Comparison of ENCODE assay signal across 20 cellular contexts in the genomic region with DNA sequence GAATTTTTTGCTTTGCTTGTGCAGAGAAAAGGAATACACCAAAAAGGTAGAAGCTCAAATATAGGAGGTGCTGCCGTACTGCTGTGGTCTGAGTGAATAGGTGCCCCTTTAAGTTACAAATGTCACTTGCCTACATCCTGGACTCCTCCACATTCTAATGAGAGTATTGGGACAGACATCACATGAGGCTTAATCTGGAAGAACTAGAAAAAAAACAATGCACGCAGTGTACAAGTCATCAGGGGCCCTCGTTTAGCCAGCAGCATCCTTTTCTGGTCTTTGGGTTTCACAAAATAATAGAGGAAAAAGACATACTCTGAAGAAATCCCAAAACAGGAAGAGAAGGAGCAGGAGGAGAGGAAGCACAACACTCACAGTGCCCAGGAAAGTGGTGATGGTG.
DNase-seq lines count a peak whose midpoint lies in the region; ATAC-seq, FAIRE-seq and TF ChIP-seq lines count a peak whose summit lies in the region.
"Had no signal": no experiment of that assay in that cellular context is flagged by ENCODE, and none has a peak within 500 bp of the region (broad histone marks: within the 10 kb centered on the region; RNA-seq: fewer than 3 reads in every experiment).

No MANE protein-coding gene starts in this region.

- no peaks in the 10 kb centered on the region for H3F3A ChIP-seq in PC-9 (ENCODE audit: insufficient read depth, low read depth)

- H3K9me3 ChIP-seq in PC-9 (ENCODE audit: insufficient read depth, low read depth) (no peaks in the 10 kb centered on the region), astrocyte (ENCODE audit: insufficient read depth, low read depth, low read length) (no peaks in the 10 kb centered on the region), endothelial cell of umbilical vein (replicated peaks; ENCODE audit: control insufficient read depth, insufficient read depth, low read length) (no peaks in the 10 kb centered on the region), mesodermal cell (ENCODE audit: control insufficient read depth, low read length) (no peaks in the 10 kb centered on the region)
- H3K9me3 ChIP-seq: BLaER1 had no signal

- H3K79me2 ChIP-seq in PC-9 (ENCODE audit: low read depth) (no peaks in the 10 kb centered on the region), astrocyte (ENCODE audit: insufficient read depth, low read length) (no peaks in the 10 kb centered on the region), endothelial cell of umbilical vein (ENCODE audit: control insufficient read depth, insufficient read depth, low read length) (no peaks in the 10 kb centered on the region)

- POLR2A ChIA-PET in PC-9 (lab: Charles Lee; ENCODE audit: unreplicated experiment) (no interaction called here), endothelial cell of umbilical vein (lab: Charles Lee) (no interaction called here)

- no peaks in the 10 kb centered on the region for H3K36me3 Mint-ChIP-seq in astrocyte (ENCODE audit: low read depth, unreplicated experiment)
- no peaks in the 10 kb centered on the region for H3K36me3 Mint-ChIP-seq in T-helper 2 cell treated with Interferon-gamma antibody and Interleukin-4, amounts not matched to agents 5 μg/mL and 100 μg/mL, for 36 hours (ENCODE audit: low read depth)
- H3K36me3 Mint-ChIP-seq: CD14-positive monocyte; CD4-positive, alpha-beta memory T cell had no signal

- dilution Hi-C loops in endothelial cell of umbilical vein (cut with MboI; ENCODE audit: extremely low pct_ligation_motif_present, low sequenced_read_pairs) = no loop called here

- no TSS peak for BruUV-seq in PC-9 (replicated peaks; lab: Mats Ljungman, UMichigan)
- BruUV-seq in endothelial cell of umbilical vein (replicated peaks; lab: Mats Ljungman, UMichigan) = no TSS peak

- CTCF ChIA-PET in PC-9 (lab: Charles Lee) = no interaction called here
- CTCF ChIA-PET in endothelial cell of umbilical vein (lab: Charles Lee) = interaction anchor here (1.2 to 2.6 kb wide), 3 partner anchors 38 to 256 kb away, joined by 4 to 10 read pairs (median 6); no protein-coding TSS in a partner anchor

- no peaks in the 10 kb centered on the region for H3K27me3 ChIP-seq in PC-9 (ENCODE audit: insufficient read depth, low read depth)
- H3K27me3 ChIP-seq in astrocyte (ENCODE audit: insufficient read depth, low read length) = no peaks in the 10 kb centered on the region
- H3K27me3 ChIP-seq in endothelial cell of umbilical vein (ENCODE audit: control insufficient read depth in 2 of 2, insufficient read depth in 2 of 2, low read length in 2 of 2) = no peaks in the 10 kb centered on the region
- H3K27me3 ChIP-seq: BLaER1 had no signal

- H3K4me1 Mint-ChIP-seq in astrocyte (ENCODE audit: low read depth, unreplicated experiment) = peaks cover 25% of the 10 kb centered on the region
- no peaks in the 10 kb centered on the region for H3K4me1 Mint-ChIP-seq in T-helper 2 cell treated with Interferon-gamma antibody and Interleukin-4, amounts not matched to agents 5 μg/mL and 100 μg/mL, for 36 hours (ENCODE audit: low read depth)
- H3K4me1 Mint-ChIP-seq: CD14-positive monocyte; CD4-positive, alpha-beta memory T cell; IgD-negative memory B cell had no signal

- peak overlapping the region; percentile 47; the same call in 1 of the 2 replicates for H2AFZ ChIP-seq in PC-9
- H2AFZ ChIP-seq in astrocyte (ENCODE audit: low read depth, low read length) = no peak overlapping the region
- peak overlapping the region; percentile 25 for H2AFZ ChIP-seq in endothelial cell of umbilical vein (ENCODE audit: low read depth, low read length)
- H2AFZ ChIP-seq: GM23338 had no signal

- TF ChIP-seq POLR2A in endothelial cell of umbilical vein (IDR thresholded peaks at IDR 0.05; ENCODE audit: low read depth, low read length) = no peak

- FAIRE-seq in astrocyte (lab: Jason Lieb, UNC) (no peak), endothelial cell of umbilical vein (lab: Jason Lieb, UNC) (peak; percentile 67)
- FAIRE-seq: G401.6, GM12891, H54, HepG2 had no signal

- H3K27me3 Mint-ChIP-seq in astrocyte (ENCODE audit: low read depth, unreplicated experiment) = no peaks in the 10 kb centered on the region
- no peaks in the 10 kb centered on the region for H3K27me3 Mint-ChIP-seq in T-helper 2 cell treated with Interferon-gamma antibody and Interleukin-4, amounts not matched to agents 5 μg/mL and 100 μg/mL, for 36 hours (ENCODE audit: low read depth)

- H3K4me3 Mint-ChIP-seq in astrocyte (ENCODE audit: unreplicated experiment) = no peak overlapping the region
- no peak overlapping the region for H3K4me3 Mint-ChIP-seq in T-helper 2 cell treated with Interferon-gamma antibody and Interleukin-4, amounts not matched to agents 5 μg/mL and 100 μg/mL, for 36 hours
- H3K4me3 Mint-ChIP-seq: CD14-positive monocyte; CD4-positive, alpha-beta memory T cell; GM23338; IgD-negative memory B cell had no signal

- 75 to 88% methylated on average over 2 to 3 of the region's 3 CpGs for WGBS in mesodermal cell (ENCODE audit: insufficient coverage in 2 of 2), 2 experiments

- H3K9me3 Mint-ChIP-seq in astrocyte (ENCODE audit: unreplicated experiment) = no peaks in the 10 kb centered on the region
- no peaks in the 10 kb centered on the region for H3K9me3 Mint-ChIP-seq in T-helper 2 cell treated with Interferon-gamma antibody and Interleukin-4, amounts not matched to agents 5 μg/mL and 100 μg/mL, for 36 hours
- H3K9me3 Mint-ChIP-seq: GM23338 had no signal

- H3K27ac ChIP-seq in PC-9 (no peak overlapping the region), astrocyte (ENCODE audit: low read depth, low read length) (peak overlapping the region; percentile 46), endothelial cell of umbilical vein (ENCODE audit: insufficient read depth, low read depth, low read length) (peak overlapping the region; percentile 77), mesodermal cell (ENCODE audit: low read depth, low read length, severe bottlenecking) (peak overlapping the region; percentile 66)
- H3K27ac ChIP-seq: BLaER1 had no signal

- no peaks in the 10 kb centered on the region for H3K36me3 ChIP-seq in PC-9 (ENCODE audit: low read depth)
- no peaks in the 10 kb centered on the region for H3K36me3 ChIP-seq in astrocyte (ENCODE audit: insufficient read depth, low read length)
- no peaks in the 10 kb centered on the region for H3K36me3 ChIP-seq in endothelial cell of umbilical vein (ENCODE audit: control insufficient read depth in 2 of 2, extremely low read depth in 1 of 2, insufficient read depth in 2 of 2, low read length in 2 of 2)
- H3K36me3 ChIP-seq in mesodermal cell (ENCODE audit: control insufficient read depth, insufficient read depth, low read length) = no peaks in the 10 kb centered on the region
- H3K36me3 ChIP-seq: BLaER1 had no signal

- DNase-seq in PC-9 = no peak
- DNase-seq in astrocyte (ENCODE audit: low read depth) = no peak
- DNase-seq in endothelial cell of umbilical vein (ENCODE audit: low read depth, low spot score) = no peak
- DNase-seq in stimulated activated CD4-positive, alpha-beta T cell treated with anti-CD3 and anti-CD28 coated beads, Interleukin-2, amount 100 ng/mL, for 48 hours = no peak
- no peak for DNase-seq in NCI-H1694 treated with DMSO at 0.1 percent for 48 hours (lab: John Stamatoyannopoulos, UW)
- no peak for DNase-seq in T-helper 2 cell treated with Interferon-gamma antibody and Interleukin-4, amounts not matched to agents 5 μg/mL and 100 μg/mL, for 36 hours (ENCODE audit: low spot score)
- DNase-seq: 8988T; CD4-positive, alpha-beta memory T cell; DMS 273 treated with DMSO at 0.1 percent for 48 hours; HCEC 1CT had no signal

- intact Hi-C loops in PC-9 (cut with micrococcal nuclease; ENCODE audit: unreplicated experiment) (no loop called here), endothelial cell of umbilical vein (cut with micrococcal nuclease) (loop anchor here (1.0 to 5.0 kb wide), 5 partner anchors 12 to 254 kb away; no protein-coding TSS in a partner anchor)

- no peak overlapping the region for H3K4me2 ChIP-seq in PC-9
- H3K4me2 ChIP-seq in astrocyte (ENCODE audit: low read length) = no peak overlapping the region
- H3K4me2 ChIP-seq in endothelial cell of umbilical vein (ENCODE audit: insufficient read depth, low read length) = peak overlapping the region; percentile 78
- H3K4me2 ChIP-seq: BLaER1, GM23338 had no signal

- H4K20me1 ChIP-seq in PC-9 (ENCODE audit: insufficient read depth) (no peaks in the 10 kb centered on the region), astrocyte (ENCODE audit: insufficient read depth, low read length) (no peaks in the 10 kb centered on the region), endothelial cell of umbilical vein (replicated peaks; ENCODE audit: control insufficient read depth, extremely low read depth, insufficient read depth, low read length) (no peaks in the 10 kb centered on the region)
- H4K20me1 ChIP-seq: BLaER1 had no signal

- H3K27ac Mint-ChIP-seq in astrocyte (ENCODE audit: unreplicated experiment) = peak overlapping the region; percentile 60
- no peak overlapping the region for H3K27ac Mint-ChIP-seq in T-helper 2 cell treated with Interferon-gamma antibody and Interleukin-4, amounts not matched to agents 5 μg/mL and 100 μg/mL, for 36 hours
- H3K27ac Mint-ChIP-seq: CD14-positive monocyte; CD4-positive, alpha-beta memory T cell; IgD-negative memory B cell had no signal

- no peak for TF ChIP-seq CTCF in PC-9 (conservative IDR thresholded peaks at IDR 0.05)
- no peak for TF ChIP-seq CTCF in astrocyte (IDR thresholded peaks at IDR 0.05; ENCODE audit: insufficient read depth, low read depth, low read length)
- TF ChIP-seq CTCF in endothelial cell of umbilical vein (IDR thresholded peaks at IDR 0.05; ENCODE audit: extremely low read depth in 1 of 2, insufficient read depth in 1 of 2, low read depth in 1 of 2, low read length in 2 of 2) = no peak

- H3K4me3 ChIP-seq in PC-9 (no peak overlapping the region), astrocyte (ENCODE audit: insufficient read depth, low read depth, low read length) (no peak overlapping the region), endothelial cell of umbilical vein (replicated peaks in 1 of 3; ENCODE audit: insufficient read depth in 1 of 3, low read depth in 1 of 3, low read length in 3 of 3) (no peak overlapping the region), mesodermal cell (ENCODE audit: extremely low read depth, insufficient read depth, low read length, poor library complexity, severe bottlenecking) (no peak overlapping the region)
- H3K4me3 ChIP-seq: BLaER1, GM23338 had no signal

- H3K9ac ChIP-seq in astrocyte (ENCODE audit: low read length) (no peak overlapping the region), endothelial cell of umbilical vein (replicated peaks; ENCODE audit: extremely low read depth, insufficient read depth, low read length) (peak overlapping the region; percentile 54)
- H3K9ac ChIP-seq: BLaER1 had no signal

- H3K9me2 ChIP-seq in PC-9 (ENCODE audit: insufficient read depth) = no peaks in the 10 kb centered on the region; the same call in 1 of the 2 replicates

- no peaks in the 10 kb centered on the region for H3K9me1 ChIP-seq in endothelial cell of umbilical vein (replicated peaks; ENCODE audit: control insufficient read depth, extremely low read depth, insufficient read depth, low read length)

- no peak for ATAC-seq in GM19023 (IDR thresholded peaks at IDR 0.05; ENCODE audit: unreplicated experiment)
- ATAC-seq: GM23338, HepG2 had no signal

- peaks cover 9% of the 10 kb centered on the region; the same call in 1 of the 2 replicates for H3K4me1 ChIP-seq in PC-9 (replicated peaks; ENCODE audit: insufficient read depth)
- H3K4me1 ChIP-seq in astrocyte (ENCODE audit: insufficient read depth, low read length) = peaks cover 5% of the 10 kb centered on the region
- peaks cover 29% of the 10 kb centered on the region for H3K4me1 ChIP-seq in endothelial cell of umbilical vein (ENCODE audit: control insufficient read depth, extremely low read depth, insufficient read depth, low read length)
- H3K4me1 ChIP-seq in mesodermal cell (ENCODE audit: control insufficient read depth, insufficient read depth, low read length, poor library complexity, severe bottlenecking) = peaks cover 13% of the 10 kb centered on the region
- H3K4me1 ChIP-seq: BLaER1 had no signal
